27 cellular contexts compared by ENCODE assay signal in genomic region chr12:100243137-100243536, GRCh38. TPM values are rescaled to one million over a fixed set of nuclear protein-coding genes. Genes with fewer than 3 reads are reported as not detected.
"Had no signal": no experiment of that assay in that cellular context is flagged by ENCODE, and none has a peak within 500 bp of the region (broad histone marks: within the 10 kb centered on the region; RNA-seq: fewer than 3 reads in every experiment).

No MANE protein-coding gene starts in this region.

- H3K4me1 ChIP-seq: stomach, suprapubic skin, testis, thyroid gland, tibial artery, tibial nerve, transverse colon, upper lobe of left lung, upper lobe of right lung, uterus, vagina had no signal

- H3K27ac ChIP-seq: stomach, suprapubic skin, testis, thoracic aorta, thyroid gland, tibial artery, tibial nerve, transverse colon, upper lobe of left lung, upper lobe of right lung, uterus, vagina had no signal

- DNase-seq: stimulated activated CD4-positive, alpha-beta T cell treated with anti-CD3 and anti-CD28 coated beads, Interleukin-2, amount 100 ng/mL, for 48 hours; stimulated activated CD4-positive, alpha-beta T cell treated with anti-CD3 and anti-CD28 coated beads, Interleukin-4, amount 100 ng/mL, for 1 hour; stimulated activated CD4-positive, alpha-beta T cell treated with anti-CD3 and anti-CD28 coated beads, Interleukin-4, amount 100 ng/mL, for 24 hours; stimulated activated CD4-positive, alpha-beta T cell treated with anti-CD3 and anti-CD28 coated beads, Interleukin-4, amount 100 ng/mL, for 4 hours; stimulated activated CD8-positive, alpha-beta memory T cell treated with anti-CD3 and anti-CD28 coated beads, Interleukin-4, amount 100 ng/mL, for 48 hours; stimulated activated naive B cell treated with anti-CD40 and anti-IgM and Interleukin-4, amounts not matched to agents 10 μg/mL and 1 μg/mL and 100 μg/mL, for 72 hours; stimulated activated naive CD4-positive, alpha-beta T cell; stimulated activated naive CD4-positive, alpha-beta T cell treated with Interleukin-2 at 50 U/mL for 16 hours; stimulated activated naive CD8-positive, alpha-beta T cell treated with anti-CD3 and anti-CD28 coated beads, Interleukin-15, amount 100 ng/mL, for 72 hours; stimulated activated naive CD8-positive, alpha-beta T cell treated with anti-CD3 and anti-CD28 coated beads, Interleukin-15, Interleukin-2, amounts not matched to agents 100 U/mL and 50 U/mL, for 24 hours; stomach; substantia nigra; testis; thyroid gland; tibial artery; transverse colon; trophoblast cell; upper lobe of left lung; upper lobe of right lung; uterus had no signal

- H3K9me3 ChIP-seq: stomach, suprapubic skin, testis, thoracic aorta, thyroid gland, tibial artery, tibial nerve, transverse colon, upper lobe of left lung, upper lobe of right lung, uterus, vagina had no signal

- H3K36me3 ChIP-seq: stomach, suprapubic skin, thoracic aorta, thyroid gland, tibial artery, tibial nerve, transverse colon, upper lobe of left lung, upper lobe of right lung, uterus, vagina had no signal

- FAIRE-seq: urothelium cell line had no signal

- H3K27me3 ChIP-seq: stomach, suprapubic skin, testis, thyroid gland, tibial artery, tibial nerve, transverse colon, upper lobe of left lung, upper lobe of right lung, uterus, vagina had no signal

- ATAC-seq: stimulated activated effector memory CD8-positive, alpha-beta T cell treated with anti-CD3 and anti-CD28 coated beads, Interleukin-12 subunit alpha, Interleukin-12 subunit beta, amount 100 ng/mL, for 72 hours; stimulated activated memory B cell treated with anti-CD40 and anti-IgM and Interleukin-4, amounts not matched to agents 10 μg/mL and 1 μg/mL and 100 μg/mL, for 72 hours; stimulated activated naive B cell treated with anti-CD40 and anti-IgM and Interleukin-4, amounts not matched to agents 10 μg/mL and 1 μg/mL and 100 μg/mL, for 72 hours; stimulated activated naive CD8-positive, alpha-beta T cell treated with anti-CD3 and anti-CD28 coated beads, Interleukin-15, amount 100 ng/mL, for 72 hours; stimulated activated naive CD8-positive, alpha-beta T cell treated with anti-CD3 and anti-CD28 coated beads, Interleukin-15, Interleukin-2, amounts not matched to agents 100 U/mL and 50 U/mL, for 24 hours; upper lobe of right lung had no signal

- H3K4me3 ChIP-seq: stomach, suprapubic skin, testis, thoracic aorta, thyroid gland, tibial artery, tibial nerve, transverse colon, upper lobe of left lung, upper lobe of right lung, uterus, vagina had no signal

RNA-seq across cellular contexts. Expression of gene DEPDC4, which starts 23.7 kb away (rescaled TPM):
- total RNA-seq: thoracic aorta, vagina had no signal
